In genomic region chr14:101506211-101506920, GRCh38 we compare ENCODE assay signal across 20 cellular contexts. TPM values are rescaled to one million over a fixed set of nuclear protein-coding genes. Genes with fewer than 3 reads are reported as not detected.
DNase-seq lines count a peak whose midpoint lies in the region; ATAC-seq and TF ChIP-seq lines count a peak whose summit lies in the region.
"Had no signal": no experiment of that assay in that cellular context is flagged by ENCODE, and none has a peak within 500 bp of the region (broad histone marks: within the 10 kb centered on the region; RNA-seq: fewer than 3 reads in every experiment).

No MANE protein-coding gene starts in this region.

- no peaks in the 10 kb centered on the region for H3K9me2 ChIP-seq in PC-3 (replicated peaks; ENCODE audit: low read length)

- TF ChIP-seq CTCF in mucosa of descending colon (IDR thresholded peaks at IDR 0.05) = no peak
- TF ChIP-seq CTCF in PC-3 (conservative IDR thresholded peaks at IDR 0.05; ENCODE audit: low read depth, low read length) = no peak
- TF ChIP-seq CTCF in colonic mucosa (IDR thresholded peaks at IDR 0.05) = no peak

- H3K27me3 ChIP-seq in PC-3 (ENCODE audit: low read length) (no peaks in the 10 kb centered on the region), colonic mucosa (no peaks in the 10 kb centered on the region)
- H3K27me3 ChIP-seq: ascending aorta, hepatocyte, neutrophil had no signal

- BruUV-seq in PC-3 (replicated peaks; lab: Mats Ljungman, UMichigan) = no TSS peak

- H2AFZ ChIP-seq in PC-3 (ENCODE audit: low read length) = no peak overlapping the region
- H2AFZ ChIP-seq: hepatocyte had no signal

- H3K79me2 ChIP-seq in PC-3 (ENCODE audit: low read length) = no peaks in the 10 kb centered on the region
- H3K79me2 ChIP-seq: hepatocyte had no signal

- peak; percentile 11 for DNase-seq in activated naive CD4-positive, alpha-beta T cell treated with anti-CD3 and anti-CD28 coated beads, Interleukin-2, amount 10 ng/mL, durations not matched to agents 7 days and 5 days
- DNase-seq in activated naive CD4-positive, alpha-beta T cell (lab: John Stamatoyannopoulos, UW) = no peak
- DNase-seq in ecto neural progenitor cell (ENCODE audit: low spot score) = peak; percentile 46
- peak in 2 of 3 donors; percentile 13 to 23 for DNase-seq in mucosa of descending colon
- DNase-seq in ureter (ENCODE audit: low spot score) = peak; percentile 37
- no peak for DNase-seq in PC-3
- DNase-seq in islet precursor cell = no peak
- DNase-seq in colonic mucosa = no peak
- DNase-seq: GOT3, NCI-H2029 treated with DMSO at 0.1 percent for 48 hours, NCI-H510A had no signal

- H3K36me3 ChIP-seq in mucosa of descending colon (ENCODE audit: low read depth) (no peaks in the 10 kb centered on the region), PC-3 (ENCODE audit: low read depth, low read length) (no peaks in the 10 kb centered on the region), colonic mucosa (no peaks in the 10 kb centered on the region)
- H3K36me3 ChIP-seq: ascending aorta, neutrophil had no signal

- H3K4me3 Mint-ChIP-seq in activated naive CD4-positive, alpha-beta T cell treated with anti-CD3 and anti-CD28 coated beads, Interleukin-2, amount 10 ng/mL, durations not matched to agents 7 days and 5 days = no peak overlapping the region
- H3K4me3 Mint-ChIP-seq: activated T-helper 17 cell treated with anti-CD3 and anti-CD28 coated beads, Interleukin-2, amount 50 U/mL, for 72 hours; stimulated activated memory B cell treated with anti-CD40 and anti-IgM and Interleukin-4, amounts not matched to agents 10 μg/mL and 1 μg/mL and 100 μg/mL, for 72 hours; type B pancreatic cell had no signal

- H3K4me1 ChIP-seq in mucosa of descending colon (ENCODE audit: low read depth) (no peaks in the 10 kb centered on the region), PC-3 (ENCODE audit: insufficient read depth, low read length) (no peaks in the 10 kb centered on the region), colonic mucosa (no peaks in the 10 kb centered on the region)
- H3K4me1 ChIP-seq: ascending aorta had no signal

- H3K9me3 ChIP-seq in mucosa of descending colon (no peaks in the 10 kb centered on the region), PC-3 (ENCODE audit: low read length) (no peaks in the 10 kb centered on the region), colonic mucosa (no peaks in the 10 kb centered on the region)
- H3K9me3 ChIP-seq: ascending aorta, neutrophil had no signal

- CTCF ChIA-PET in activated naive CD4-positive, alpha-beta T cell treated with anti-CD3 and anti-CD28 coated beads, Interleukin-2, amount 10 ng/mL, durations not matched to agents 7 days and 5 days (lab: Charles Lee) = no interaction called here
- CTCF ChIA-PET in PC-3 (lab: Charles Lee) = no interaction called here

- H4K20me1 ChIP-seq in PC-3 (ENCODE audit: low read length) = no peaks in the 10 kb centered on the region

- intact Hi-C loops in mucosa of descending colon (cut with DNase I, micrococcal nuclease) = no loop called here
- intact Hi-C loops in PC-3 (cut with micrococcal nuclease) = no loop called here
- intact Hi-C loops in colonic mucosa (cut with DNase I) = no loop called here

- no peaks in the 10 kb centered on the region for H3F3A ChIP-seq in PC-3 (ENCODE audit: low read length, unreplicated experiment)

- H3K4me2 ChIP-seq in PC-3 (ENCODE audit: low read length) = no peak overlapping the region
- H3K4me2 ChIP-seq: hepatocyte, KMS-11 had no signal

- H3K4me3 ChIP-seq in mucosa of descending colon (no peak overlapping the region), PC-3 (ENCODE audit: low read length) (no peak overlapping the region), colonic mucosa (no peak overlapping the region)
- H3K4me3 ChIP-seq: ascending aorta, hepatocyte had no signal

- H3K27me3 Mint-ChIP-seq in activated naive CD4-positive, alpha-beta T cell treated with anti-CD3 and anti-CD28 coated beads, Interleukin-2, amount 10 ng/mL, durations not matched to agents 7 days and 5 days = peaks cover 8% of the 10 kb centered on the region

- no peaks in the 10 kb centered on the region for H3K4me1 Mint-ChIP-seq in activated naive CD4-positive, alpha-beta T cell treated with anti-CD3 and anti-CD28 coated beads, Interleukin-2, amount 10 ng/mL, durations not matched to agents 7 days and 5 days
- H3K4me1 Mint-ChIP-seq: activated T-helper 17 cell treated with anti-CD3 and anti-CD28 coated beads, Interleukin-2, amount 50 U/mL, for 72 hours; stimulated activated memory B cell treated with anti-CD40 and anti-IgM and Interleukin-4, amounts not matched to agents 10 μg/mL and 1 μg/mL and 100 μg/mL, for 72 hours had no signal

- H3K9me3 Mint-ChIP-seq in activated naive CD4-positive, alpha-beta T cell treated with anti-CD3 and anti-CD28 coated beads, Interleukin-2, amount 10 ng/mL, durations not matched to agents 7 days and 5 days = no peaks in the 10 kb centered on the region
- H3K9me3 Mint-ChIP-seq: activated T-helper 17 cell treated with anti-CD3 and anti-CD28 coated beads, Interleukin-2, amount 50 U/mL, for 72 hours; type B pancreatic cell had no signal

- no peak overlapping the region for H3K27ac ChIP-seq in PC-3 (ENCODE audit: low read length)
- H3K27ac ChIP-seq in colonic mucosa = no peak overlapping the region
- H3K27ac ChIP-seq: ascending aorta, hepatocyte, KMS-11, neutrophil had no signal

- POLR2A ChIA-PET in PC-3 (lab: Charles Lee; ENCODE audit: unreplicated experiment) = no interaction called here

- H3K9ac ChIP-seq in PC-3 (ENCODE audit: low read length) (no peak overlapping the region), colonic mucosa (ENCODE audit: low read depth in 2 of 2, low read length in 2 of 2) (no peak overlapping the region)
- H3K9ac ChIP-seq: KMS-11 had no signal

- no peaks in the 10 kb centered on the region for H3K36me3 Mint-ChIP-seq in activated naive CD4-positive, alpha-beta T cell treated with anti-CD3 and anti-CD28 coated beads, Interleukin-2, amount 10 ng/mL, durations not matched to agents 7 days and 5 days
- H3K36me3 Mint-ChIP-seq: stimulated activated memory B cell treated with anti-CD40 and anti-IgM and Interleukin-4, amounts not matched to agents 10 μg/mL and 1 μg/mL and 100 μg/mL, for 72 hours; type B pancreatic cell had no signal

- ATAC-seq in mucosa of descending colon (no peak), PC-3 (no peak)
- ATAC-seq: activated T-helper 17 cell treated with anti-CD3 and anti-CD28 coated beads, Interleukin-2, amount 50 U/mL, for 72 hours; stimulated activated memory B cell treated with anti-CD40 and anti-IgM and Interleukin-4, amounts not matched to agents 10 μg/mL and 1 μg/mL and 100 μg/mL, for 72 hours had no signal

- no peak overlapping the region for H3K27ac Mint-ChIP-seq in activated naive CD4-positive, alpha-beta T cell treated with anti-CD3 and anti-CD28 coated beads, Interleukin-2, amount 10 ng/mL, durations not matched to agents 7 days and 5 days
- H3K27ac Mint-ChIP-seq: activated T-helper 17 cell treated with anti-CD3 and anti-CD28 coated beads, Interleukin-2, amount 50 U/mL, for 72 hours; stimulated activated memory B cell treated with anti-CD40 and anti-IgM and Interleukin-4, amounts not matched to agents 10 μg/mL and 1 μg/mL and 100 μg/mL, for 72 hours; type B pancreatic cell had no signal

RNA-seq across cellular contexts. Expression of gene DIO3, which starts 54.9 kb away (rescaled TPM):
- total RNA-seq in mucosa of descending colon = 1 to 10 TPM; 1.8 to 2.5 (median 1.9) TPM
- total RNA-seq in ureter = 0.47 TPM
- total RNA-seq in PC-3 (2014; rRNA removed) = 4.9 and 5.8 TPM in 2 replicates
- under 1 TPM; 0.16 to 0.35 TPM for total RNA-seq in colonic mucosa
- total RNA-seq: activated T-helper 17 cell treated with anti-CD3 and anti-CD28 coated beads, Interleukin-2, amount 50 U/mL, for 72 hours; ascending aorta; endothelial cell of umbilical vein; RPMI7951 had no signal

Comparison
In these comparisons a context has a peak if more than half of its experiments do, and no peak if none do; other contexts are left out.
1. DNase-seq: peak in activated naive CD4-positive, alpha-beta T cell treated with anti-CD3 and anti-CD28 coated beads, Interleukin-2, amount 10 ng/mL, durations not matched to agents 7 days and 5 days (single experiment), ecto neural progenitor cell (single experiment), mucosa of descending colon (2 of 3) and ureter (single experiment); none in activated naive CD4-positive, alpha-beta T cell (0 of 4), PC-3 (single experiment), islet precursor cell (single experiment) and colonic mucosa (single experiment).